In the genomic region with DNA sequence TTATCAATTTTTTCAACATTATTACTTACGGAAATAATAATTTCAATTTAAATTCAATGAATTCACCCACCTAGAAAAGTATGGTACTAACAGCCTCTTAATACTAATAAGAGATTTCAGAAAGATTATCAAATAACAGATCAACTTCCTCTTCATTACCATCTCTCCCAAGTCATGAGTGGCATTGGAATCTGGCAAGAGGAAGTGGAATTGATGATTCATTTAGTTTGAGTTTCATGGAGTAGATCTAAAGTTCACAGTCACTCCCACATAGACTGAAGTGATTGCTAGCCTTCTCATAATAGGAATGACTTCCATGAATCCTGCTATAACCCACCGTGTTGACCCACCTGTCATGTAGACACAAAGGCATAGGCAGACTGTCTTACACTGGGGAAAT, we compare ENCODE assay signal across 15 cellular contexts.
DNase-seq lines count a peak whose midpoint lies in the region; ATAC-seq, FAIRE-seq and TF ChIP-seq lines count a peak whose summit lies in the region.
"Had no signal": no experiment of that assay in that cellular context is flagged by ENCODE, and none has a peak within 500 bp of the region (broad histone marks: within the 10 kb centered on the region; RNA-seq: fewer than 3 reads in every experiment).

No MANE protein-coding gene starts in this region.

- no peak for ATAC-seq in HG02571 (IDR thresholded peaks at IDR 0.05; ENCODE audit: unreplicated experiment)
- no peak for ATAC-seq in HG02981 (IDR thresholded peaks at IDR 0.05; ENCODE audit: unreplicated experiment)
- ATAC-seq: heart right ventricle, sciatic nerve had no signal

- no peak for FAIRE-seq in bronchial epithelial cell (lab: Jason Lieb, UNC)

- no peak overlapping the region for H3K4me3 ChIP-seq in bronchial epithelial cell (ENCODE audit: low read depth, low read length)
- H3K4me3 ChIP-seq: heart right ventricle had no signal

- TF ChIP-seq CTCF in bronchial epithelial cell (IDR thresholded peaks at IDR 0.05; ENCODE audit: insufficient read depth, low read length, severe bottlenecking) = no peak

- H3K36me3 ChIP-seq in bronchial epithelial cell (ENCODE audit: control insufficient read depth, insufficient read depth, low read length) = no peaks in the 10 kb centered on the region
- H3K36me3 ChIP-seq: heart right ventricle had no signal

- H3K27me3 ChIP-seq in bronchial epithelial cell (ENCODE audit: control insufficient read depth, insufficient read depth, low read length) = no peaks in the 10 kb centered on the region
- H3K27me3 ChIP-seq: heart right ventricle had no signal

- peak; percentile 57 for DNase-seq in COLO829 (ENCODE audit: low spot score)
- DNase-seq in MV-4-11 (lab: John Stamatoyannopoulos, UW) = peak; percentile 50
- peak; percentile 89 for DNase-seq in bronchial epithelial cell (ENCODE audit: low read depth)
- DNase-seq in lung microvascular endothelial cell (ENCODE audit: low read depth in 2 of 2) = peak; percentile 69 to 86
- no peak for DNase-seq in GOT3 (lab: John Stamatoyannopoulos, UW)
- no peak for DNase-seq in activated T-cell treated with anti-CD3 and anti-CD28 coated beads, Interleukin-2, amount 50 U/mL, for 48 hours
- DNase-seq: activated T-cell treated with anti-CD3 and anti-CD28 coated beads for 4 hours; CD4-positive, CD25-positive, alpha-beta regulatory T cell; cerebellar nuclear complex; heart right ventricle; NCI-H1417 treated with DMSO at 0.1 percent for 48 hours; NK-92 treated with Interleukin-12 subunit alpha and Interleukin-12 subunit beta, amount 100 ng/mL, for 24 hours had no signal

Comparison
In these comparisons a context has a peak if more than half of its experiments do, and no peak if none do; other contexts are left out.
1. DNase-seq: peak in COLO829 (single experiment), MV-4-11 (single experiment), bronchial epithelial cell (single experiment) and lung microvascular endothelial cell (2 of 2); none in GOT3 (single experiment) and activated T-cell treated with anti-CD3 and anti-CD28 coated beads, Interleukin-2, amount 50 U/mL, for 48 hours (0 of 2).